Comparison of ENCODE assay signal across 1 cellular context in the genomic region with DNA sequence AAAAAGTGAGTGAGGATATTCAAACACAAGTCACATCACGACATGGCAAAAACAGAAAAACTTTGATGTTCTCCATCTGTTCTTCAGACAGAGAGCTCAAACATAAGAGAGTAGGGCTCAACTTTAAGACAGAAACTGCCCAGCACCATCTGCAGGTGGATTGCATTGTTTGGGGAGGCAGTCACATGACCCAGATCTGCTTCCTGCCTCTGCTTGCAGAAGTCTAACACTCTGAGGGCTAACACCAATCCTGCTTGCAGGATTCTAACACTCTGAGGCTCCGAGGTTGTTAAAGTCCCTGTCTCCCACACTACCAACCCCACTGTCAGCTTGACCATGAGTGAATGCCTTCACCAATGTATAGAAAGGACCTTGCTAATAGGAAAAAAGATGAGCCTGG.
TF ChIP-seq lines count a peak whose summit lies in the region.

No MANE protein-coding gene starts in this region.

TF ChIP-seq in GM23338, 12 proteins besides CTCF, POLR2A, EP300 and RAD21 (continued from another document):
- TF ChIP-seq ZNF462 (CRISPR knock-in tag; IDR thresholded peaks at IDR 0.05) (no peak), NANOG (IDR thresholded peaks at IDR 0.05; ENCODE audit: borderline replicate concordance) (no peak)
- TF ChIP-seq, protein P1, sequence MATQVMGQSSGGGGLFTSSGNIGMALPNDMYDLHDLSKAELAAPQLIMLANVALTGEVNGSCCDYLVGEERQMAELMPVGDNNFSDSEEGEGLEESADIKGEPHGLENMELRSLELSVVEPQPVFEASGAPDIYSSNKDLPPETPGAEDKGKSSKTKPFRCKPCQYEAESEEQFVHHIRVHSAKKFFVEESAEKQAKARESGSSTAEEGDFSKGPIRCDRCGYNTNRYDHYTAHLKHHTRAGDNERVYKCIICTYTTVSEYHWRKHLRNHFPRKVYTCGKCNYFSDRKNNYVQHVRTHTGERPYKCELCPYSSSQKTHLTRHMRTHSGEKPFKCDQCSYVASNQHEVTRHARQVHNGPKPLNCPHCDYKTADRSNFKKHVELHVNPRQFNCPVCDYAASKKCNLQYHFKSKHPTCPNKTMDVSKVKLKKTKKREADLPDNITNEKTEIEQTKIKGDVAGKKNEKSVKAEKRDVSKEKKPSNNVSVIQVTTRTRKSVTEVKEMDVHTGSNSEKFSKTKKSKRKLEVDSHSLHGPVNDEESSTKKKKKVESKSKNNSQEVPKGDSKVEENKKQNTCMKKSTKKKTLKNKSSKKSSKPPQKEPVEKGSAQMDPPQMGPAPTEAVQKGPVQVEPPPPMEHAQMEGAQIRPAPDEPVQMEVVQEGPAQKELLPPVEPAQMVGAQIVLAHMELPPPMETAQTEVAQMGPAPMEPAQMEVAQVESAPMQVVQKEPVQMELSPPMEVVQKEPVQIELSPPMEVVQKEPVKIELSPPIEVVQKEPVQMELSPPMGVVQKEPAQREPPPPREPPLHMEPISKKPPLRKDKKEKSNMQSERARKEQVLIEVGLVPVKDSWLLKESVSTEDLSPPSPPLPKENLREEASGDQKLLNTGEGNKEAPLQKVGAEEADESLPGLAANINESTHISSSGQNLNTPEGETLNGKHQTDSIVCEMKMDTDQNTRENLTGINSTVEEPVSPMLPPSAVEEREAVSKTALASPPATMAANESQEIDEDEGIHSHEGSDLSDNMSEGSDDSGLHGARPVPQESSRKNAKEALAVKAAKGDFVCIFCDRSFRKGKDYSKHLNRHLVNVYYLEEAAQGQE (IDR thresholded peaks at IDR 0.05; ENCODE audit: unreplicated experiment) = no peak
